In the genomic region with DNA sequence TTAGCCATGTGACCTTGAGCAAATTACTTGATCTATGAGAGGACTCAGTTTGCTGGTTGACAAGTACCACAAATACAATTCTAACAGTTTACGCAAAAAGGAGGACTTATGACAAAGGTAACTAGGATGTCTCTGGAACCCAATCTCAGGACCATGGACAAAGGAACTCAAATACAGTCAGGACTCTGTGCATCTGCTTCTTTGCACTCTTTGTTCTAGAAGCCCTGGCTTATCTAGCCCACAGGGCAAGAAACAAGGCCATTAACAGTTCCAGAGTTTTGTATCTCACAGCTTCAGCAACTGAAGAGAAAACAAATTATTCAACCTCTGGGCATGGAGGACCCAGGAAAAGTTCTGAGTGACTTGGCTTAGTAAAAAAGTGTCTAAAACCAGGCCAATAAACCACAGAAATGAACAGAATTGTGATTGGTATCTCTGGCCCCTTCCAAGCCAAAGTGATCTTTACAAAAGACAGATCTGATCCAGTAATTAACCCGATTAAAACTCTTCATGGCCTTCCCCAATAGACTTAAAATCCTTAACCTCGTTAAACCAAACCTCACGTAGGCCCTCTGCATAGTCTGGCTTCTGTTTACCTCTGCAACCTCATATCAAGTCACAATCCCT, we compare ENCODE assay signal across 24 cellular contexts. TPM values are rescaled to one million over a fixed set of nuclear protein-coding genes. Genes with fewer than 3 reads are reported as not detected.
A peak's percentile ranks its signal among the peaks of the same experiment; 100 is the strongest.
DNase-seq lines count a peak whose midpoint lies in the region; ATAC-seq, FAIRE-seq and TF ChIP-seq lines count a peak whose summit lies in the region.
"Had no signal": no experiment of that assay in that cellular context is flagged by ENCODE, and none has a peak within 500 bp of the region (broad histone marks: within the 10 kb centered on the region; RNA-seq: fewer than 3 reads in every experiment).

No MANE protein-coding gene starts in this region.

- H3K79me2 ChIP-seq in Loucy (ENCODE audit: insufficient read depth, low read length): peaks cover 89% of the 10 kb centered on the region

- no peaks in the 10 kb centered on the region for H3K9me2 ChIP-seq in Loucy (replicated peaks; ENCODE audit: low read depth, low read length)

- no peaks in the 10 kb centered on the region for H3F3A ChIP-seq in Loucy (ENCODE audit: low read depth)

- POLR2A ChIA-PET in A549 (lab: Yijun Ruan, JAX): no interaction called here

- H2AFZ ChIP-seq in Loucy (ENCODE audit: low read length): no peak overlapping the region

- H3K4me1 ChIP-seq in A549 (peaks cover 11% of the 10 kb centered on the region; the same call in 1 of the 3 replicates), Loucy (ENCODE audit: insufficient read depth, low read length, poor library complexity, severe bottlenecking) (peaks cover 59% of the 10 kb centered on the region)

- H3K9me3 ChIP-seq in A549 (no peaks in the 10 kb centered on the region), Loucy (ENCODE audit: insufficient read depth, low read depth, low read length) (no peaks in the 10 kb centered on the region)
- H3K9me3 ChIP-seq: ascending aorta, heart right ventricle, pancreas had no signal

- CTCF ChIA-PET in A549 (lab: Yijun Ruan, JAX): no interaction called here

- ATAC-seq in A549 (no peak), left lobe of liver (no peak)
- ATAC-seq: HCT116; heart right ventricle; naive thymus-derived CD8-positive, alpha-beta T cell; pancreas; stimulated activated naive CD8-positive, alpha-beta T cell treated with anti-CD3 and anti-CD28 coated beads, Interleukin-15, amount 100 ng/mL, for 72 hours; T-helper 17 cell had no signal

- no peaks in the 10 kb centered on the region for H3K27me3 ChIP-seq in Loucy (ENCODE audit: insufficient read depth, low read length, poor library complexity, severe bottlenecking)
- H3K27me3 ChIP-seq: ascending aorta, BLaER1, pancreas had no signal

- H3K4me2 ChIP-seq in A549: no peak overlapping the region
- peak overlapping the region; percentile 94 for H3K4me2 ChIP-seq in Loucy (ENCODE audit: low read depth, low read length, poor library complexity, severe bottlenecking)
- H3K4me2 ChIP-seq: BLaER1 had no signal

- FAIRE-seq in A549 (lab: Jason Lieb, UNC): no peak
- FAIRE-seq: islet of Langerhans, pancreas had no signal

- peaks cover 60% of the 10 kb centered on the region for H4K20me1 ChIP-seq in Loucy (ENCODE audit: insufficient read depth, low read length, poor library complexity, severe bottlenecking)

- H3K27ac ChIP-seq in A549 (no peak overlapping the region), VCaP (peak overlapping the region; percentile 22)
- H3K27ac ChIP-seq: ascending aorta, BLaER1, heart right ventricle, pancreas had no signal

- H3K4me3 ChIP-seq in A549 (no peak overlapping the region), Loucy (ENCODE audit: low read length, poor library complexity, severe bottlenecking) (no peak overlapping the region)
- H3K4me3 ChIP-seq: ascending aorta, BLaER1, heart right ventricle, pancreas had no signal

- H3K36me3 ChIP-seq in Loucy (ENCODE audit: insufficient read depth, low read length): no peaks in the 10 kb centered on the region
- H3K36me3 ChIP-seq: ascending aorta, heart right ventricle, pancreas had no signal

- no peak for TF ChIP-seq EP300 in A549 (IDR thresholded peaks at IDR 0.05)

- H3K9ac ChIP-seq in Loucy (ENCODE audit: low read depth, low read length, poor library complexity, severe bottlenecking): no peak overlapping the region
- H3K9ac ChIP-seq: BLaER1 had no signal

- no peak for TF ChIP-seq POLR2A in A549 (IDR thresholded peaks at IDR 0.05; ENCODE audit: low read length)

- WGBS in A549 (ENCODE audit: missing lambda C conversion rate): 77% methylated on average over 4 of the region's 4 CpGs

- no peak for TF ChIP-seq RAD21 in A549 (conservative IDR thresholded peaks at IDR 0.05 in 1 of 2, IDR thresholded peaks at IDR 0.05 in 1 of 2)

- TF ChIP-seq CTCF in A549 (IDR thresholded peaks at IDR 0.05) (no peak), Loucy (conservative IDR thresholded peaks at IDR 0.05; ENCODE audit: low read length) (no peak), VCaP (conservative IDR thresholded peaks at IDR 0.05) (no peak)

- no peak for DNase-seq in A549 (ENCODE audit: low read depth in 1 of 2, low spot score in 1 of 2)
- DNase-seq in islet precursor cell: peak; percentile 60
- DNase-seq in EL: no peak
- DNase-seq in DMS79 (lab: John Stamatoyannopoulos, UW): no peak
- no peak for DNase-seq in left lobe of liver (ENCODE audit: low spot score)
- no peak for DNase-seq in NCI-H2081 treated with DMSO at 0.1 percent for 48 hours (lab: John Stamatoyannopoulos, UW)
- DNase-seq: 8988T; activated CD4-positive, alpha-beta T cell treated with anti-CD3 and anti-CD28 coated beads, Interleukin-2, amount 50 U/mL, for 4 hours; GF-D8; heart right ventricle; MV-4-11; naive thymus-derived CD8-positive, alpha-beta T cell; NCI-H1930; NCI-H446; pancreas; SHP77; stimulated activated naive CD8-positive, alpha-beta T cell treated with anti-CD3 and anti-CD28 coated beads, Interleukin-15, amount 100 ng/mL, for 72 hours; T-helper 17 cell had no signal

TF ChIP-seq in A549, 52 proteins besides CTCF, POLR2A, EP300 and RAD21:
- TF ChIP-seq ZSCAN20 (CRISPR knock-in tag; IDR thresholded peaks at IDR 0.05): no peak
- TF ChIP-seq, protein P1, sequence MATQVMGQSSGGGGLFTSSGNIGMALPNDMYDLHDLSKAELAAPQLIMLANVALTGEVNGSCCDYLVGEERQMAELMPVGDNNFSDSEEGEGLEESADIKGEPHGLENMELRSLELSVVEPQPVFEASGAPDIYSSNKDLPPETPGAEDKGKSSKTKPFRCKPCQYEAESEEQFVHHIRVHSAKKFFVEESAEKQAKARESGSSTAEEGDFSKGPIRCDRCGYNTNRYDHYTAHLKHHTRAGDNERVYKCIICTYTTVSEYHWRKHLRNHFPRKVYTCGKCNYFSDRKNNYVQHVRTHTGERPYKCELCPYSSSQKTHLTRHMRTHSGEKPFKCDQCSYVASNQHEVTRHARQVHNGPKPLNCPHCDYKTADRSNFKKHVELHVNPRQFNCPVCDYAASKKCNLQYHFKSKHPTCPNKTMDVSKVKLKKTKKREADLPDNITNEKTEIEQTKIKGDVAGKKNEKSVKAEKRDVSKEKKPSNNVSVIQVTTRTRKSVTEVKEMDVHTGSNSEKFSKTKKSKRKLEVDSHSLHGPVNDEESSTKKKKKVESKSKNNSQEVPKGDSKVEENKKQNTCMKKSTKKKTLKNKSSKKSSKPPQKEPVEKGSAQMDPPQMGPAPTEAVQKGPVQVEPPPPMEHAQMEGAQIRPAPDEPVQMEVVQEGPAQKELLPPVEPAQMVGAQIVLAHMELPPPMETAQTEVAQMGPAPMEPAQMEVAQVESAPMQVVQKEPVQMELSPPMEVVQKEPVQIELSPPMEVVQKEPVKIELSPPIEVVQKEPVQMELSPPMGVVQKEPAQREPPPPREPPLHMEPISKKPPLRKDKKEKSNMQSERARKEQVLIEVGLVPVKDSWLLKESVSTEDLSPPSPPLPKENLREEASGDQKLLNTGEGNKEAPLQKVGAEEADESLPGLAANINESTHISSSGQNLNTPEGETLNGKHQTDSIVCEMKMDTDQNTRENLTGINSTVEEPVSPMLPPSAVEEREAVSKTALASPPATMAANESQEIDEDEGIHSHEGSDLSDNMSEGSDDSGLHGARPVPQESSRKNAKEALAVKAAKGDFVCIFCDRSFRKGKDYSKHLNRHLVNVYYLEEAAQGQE (IDR thresholded peaks at IDR 0.05): peak; percentile 68; the same call in 1 of the 2 replicates

RNA-seq across cellular contexts. Expression of a gene that starts 5.9 kb away (rescaled TPM):
- polyA plus RNA-seq in A549 (2011; rRNA removed): 18.2 and 21.0 TPM in 2 replicates
- polyA plus RNA-seq in A549 (2012; cell fraction: cytosol; rRNA removed): 14.9 and 17.1 TPM in 2 replicates
- polyA plus RNA-seq in A549 (2012; cell fraction: nucleus; rRNA removed): 9.8 and 12.1 TPM in 2 replicates
- polyA plus RNA-seq in A549 (2017; fragmentation: RNase III; extraction: RNeasy Plus Mini Kit Qiagen cat#74134 plus additional on column Dnase treatment): 10.0 to 12.8 TPM (median 11.4 TPM) in 3 replicates
- polyA minus RNA-seq in A549 (2011; rRNA and poly(A)+ RNA removed): 6.3 and 7.5 TPM in 2 replicates
- 3.7 TPM for total RNA-seq in left lobe of liver

RNA-seq across cellular contexts. Expression of a gene that starts 6.6 kb away (rescaled TPM):
- polyA plus RNA-seq in A549 (2011; rRNA removed) (12.8 and 22.2 TPM in 2 replicates), A549 (2017; fragmentation: RNase III; extraction: RNeasy Plus Mini Kit Qiagen cat#74134 plus additional on column Dnase treatment) (11.4 to 11.7 TPM (median 11.6 TPM) in 3 replicates)
- polyA plus RNA-seq in A549 (2012; cell fraction: cytosol; rRNA removed): 3.9 and 4.6 TPM in 2 replicates
- 2.2 and 2.4 TPM in 2 replicates for polyA plus RNA-seq in A549 (2012; cell fraction: nucleus; rRNA removed)
- polyA minus RNA-seq in A549 (2011; rRNA and poly(A)+ RNA removed): 8.1 and 8.7 TPM in 2 replicates
- 11.1 TPM for total RNA-seq in left lobe of liver
